28 cellular contexts compared by ENCODE assay signal in the genomic region with DNA sequence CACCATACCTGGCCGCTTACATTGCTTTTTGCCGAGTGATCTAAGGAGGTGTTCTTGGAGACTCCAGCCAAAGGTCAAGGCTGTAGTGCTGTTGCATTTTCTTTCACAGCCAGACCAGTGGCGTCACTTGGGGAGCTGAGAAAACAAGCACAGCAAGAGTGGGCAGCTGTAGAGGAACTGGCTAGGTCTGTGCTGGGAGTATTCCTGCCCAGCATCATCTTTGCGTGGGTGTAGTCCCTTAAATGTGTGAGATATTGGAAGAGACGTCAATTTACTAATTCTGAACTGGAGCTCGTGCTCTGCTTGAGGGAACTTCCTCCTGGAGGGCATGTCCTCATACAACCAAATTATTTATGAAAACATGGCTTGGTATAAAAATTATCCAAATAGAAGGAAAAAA. TPM values are rescaled to one million over a fixed set of nuclear protein-coding genes. Genes with fewer than 3 reads are reported as not detected.
DNase-seq lines count a peak whose midpoint lies in the region; ATAC-seq and TF ChIP-seq lines count a peak whose summit lies in the region.
"Had no signal": no experiment of that assay in that cellular context is flagged by ENCODE, and none has a peak within 500 bp of the region (broad histone marks: within the 10 kb centered on the region; RNA-seq: fewer than 3 reads in every experiment).

No MANE protein-coding gene starts in this region.

- H4K20me1 ChIP-seq in hepatocyte (ENCODE audit: insufficient read depth, poor library complexity, severe bottlenecking), result peaks cover 6% of the 10 kb centered on the region

- TF ChIP-seq CTCF in hepatocyte (IDR thresholded peaks at IDR 0.05; ENCODE audit: poor library complexity), result no peak

- ATAC-seq in activated naive CD4-positive, alpha-beta T cell treated with anti-CD3 and anti-CD28 coated beads, Interleukin-2, amount 50 U/mL, for 72 hours, result no peak
- no peak for ATAC-seq in naive thymus-derived CD8-positive, alpha-beta T cell
- ATAC-seq: activated CD4-positive, CD25-positive, alpha-beta regulatory T cell treated with anti-CD3 and anti-CD28 coated beads, Interleukin-2, amount 50 U/mL, for 24 hours; lower lobe of right lung had no signal

- H3K27ac ChIP-seq in CD4-positive, alpha-beta memory T cell (ENCODE audit: low read depth, low read length), result no peak overlapping the region
- no peak overlapping the region for H3K27ac ChIP-seq in hepatocyte
- H3K27ac ChIP-seq: ascending aorta, cardiac muscle cell, epithelial cell of prostate, lower lobe of right lung, SJSA1, suprapubic skin had no signal

- peaks cover 68% of the 10 kb centered on the region for H3K4me1 Mint-ChIP-seq in activated CD4-positive, alpha-beta memory T cell treated with anti-CD3 and anti-CD28 coated beads for 36 hours (ENCODE audit: low read depth)
- peaks cover 71% of the 10 kb centered on the region for H3K4me1 Mint-ChIP-seq in activated CD4-positive, alpha-beta memory T cell treated with anti-CD3 and anti-CD28 coated beads, Interleukin-2, amount 10 ng/mL, durations not matched to agents 7 days and 5 days
- peaks cover 57 to 80% (median 71%) of the 10 kb centered on the region in 4 donors for H3K4me1 Mint-ChIP-seq in CD4-positive, alpha-beta memory T cell
- H3K4me1 Mint-ChIP-seq in naive thymus-derived CD8-positive, alpha-beta T cell, result peaks cover 52 to 88% (median 82%) of the 10 kb centered on the region in 4 donors

- H3K9me3 Mint-ChIP-seq in activated CD4-positive, alpha-beta memory T cell treated with anti-CD3 and anti-CD28 coated beads for 36 hours, result no peaks in the 10 kb centered on the region
- H3K9me3 Mint-ChIP-seq in activated CD4-positive, alpha-beta memory T cell treated with anti-CD3 and anti-CD28 coated beads, Interleukin-2, amount 10 ng/mL, durations not matched to agents 7 days and 5 days, result no peaks in the 10 kb centered on the region
- H3K9me3 Mint-ChIP-seq in CD4-positive, alpha-beta memory T cell, result no peaks in the 10 kb centered on the region
- no peaks in the 10 kb centered on the region for H3K9me3 Mint-ChIP-seq in activated naive CD4-positive, alpha-beta T cell treated with anti-CD3 and anti-CD28 coated beads, Interleukin-2, amount 50 U/mL, for 72 hours
- no peaks in the 10 kb centered on the region for H3K9me3 Mint-ChIP-seq in naive thymus-derived CD8-positive, alpha-beta T cell

- no peaks in the 10 kb centered on the region for H3K9me2 ChIP-seq in hepatocyte (replicated peaks; ENCODE audit: insufficient read depth)

- intact Hi-C loops in activated CD4-positive, alpha-beta memory T cell treated with anti-CD3 and anti-CD28 coated beads for 36 hours (cut with micrococcal nuclease), result no loop called here
- intact Hi-C loops in CD4-positive, alpha-beta memory T cell (cut with micrococcal nuclease), result no loop called here

- H3K79me2 ChIP-seq in hepatocyte, result peaks cover 3% of the 10 kb centered on the region

- 97% methylated on average over 6 of the region's 6 CpGs for WGBS in hepatocyte (ENCODE audit: low lambda C conversion rate, missing lambda C conversion rate)

- peaks cover 21% of the 10 kb centered on the region for H3K36me3 ChIP-seq in CD4-positive, alpha-beta memory T cell (ENCODE audit: insufficient read depth, low read length)
- H3K36me3 ChIP-seq in hepatocyte (replicated peaks; ENCODE audit: insufficient read depth, low read depth), result no peaks in the 10 kb centered on the region

- no peak overlapping the region for H3K4me3 Mint-ChIP-seq in activated CD4-positive, alpha-beta memory T cell treated with anti-CD3 and anti-CD28 coated beads for 36 hours
- H3K4me3 Mint-ChIP-seq in activated CD4-positive, alpha-beta memory T cell treated with anti-CD3 and anti-CD28 coated beads, Interleukin-2, amount 10 ng/mL, durations not matched to agents 7 days and 5 days, result no peak overlapping the region
- peak overlapping the region in 2 of 8 donors; percentile 40 to 58 for H3K4me3 Mint-ChIP-seq in CD4-positive, alpha-beta memory T cell
- H3K4me3 Mint-ChIP-seq in naive thymus-derived CD8-positive, alpha-beta T cell, result peak overlapping the region in 9 of 10 donors; percentile 31 to 75 (median 57)

- DNase-seq in activated CD4-positive, alpha-beta memory T cell treated with anti-CD3 and anti-CD28 coated beads for 36 hours, result no peak
- DNase-seq in activated CD4-positive, alpha-beta memory T cell treated with anti-CD3 and anti-CD28 coated beads, Interleukin-2, amount 10 ng/mL, durations not matched to agents 7 days and 5 days, result no peak
- no peak for DNase-seq in CD4-positive, alpha-beta memory T cell
- DNase-seq in activated naive CD4-positive, alpha-beta T cell treated with anti-CD3 and anti-CD28 coated beads, Interleukin-2, amount 50 U/mL, for 72 hours (ENCODE audit: low spot score in 2 of 2), result no peak
- peak in 1 of 10 donors; percentile 14 for DNase-seq in naive thymus-derived CD8-positive, alpha-beta T cell
- no peak for DNase-seq in T1000 (lab: John Stamatoyannopoulos, UW)
- no peak for DNase-seq in DMS 273 treated with DMSO at 0.1 percent for 48 hours (lab: John Stamatoyannopoulos, UW)
- no peak for DNase-seq in hepatocyte (ENCODE audit: low spot score)
- DNase-seq: COR-L47; DMS53; effector CD4-positive, alpha-beta T cell; HCEC 1CT; hippocampal formation; KBM-7; lower lobe of right lung; NCI-H1105; NCI-H187; NCI-H2171; RPMI8226; stimulated activated CD4-positive, alpha-beta T cell treated with anti-CD3 and anti-CD28 coated beads, Interleukin-4, amount 100 ng/mL, for 4 hours; T-helper 1 cell; upper lobe of left lung had no signal

- H3K4me2 ChIP-seq in hepatocyte, result no peak overlapping the region

- H3K4me1 ChIP-seq in CD4-positive, alpha-beta memory T cell (ENCODE audit: insufficient read depth, low read length), result peaks cover 79% of the 10 kb centered on the region
- no peaks in the 10 kb centered on the region for H3K4me1 ChIP-seq in hepatocyte (ENCODE audit: insufficient read depth)

- H3K27ac Mint-ChIP-seq in activated CD4-positive, alpha-beta memory T cell treated with anti-CD3 and anti-CD28 coated beads for 36 hours, result peak overlapping the region; percentile 36
- no peak overlapping the region for H3K27ac Mint-ChIP-seq in activated CD4-positive, alpha-beta memory T cell treated with anti-CD3 and anti-CD28 coated beads, Interleukin-2, amount 10 ng/mL, durations not matched to agents 7 days and 5 days
- peak overlapping the region; percentile 36 to 95 (median 85) for H3K27ac Mint-ChIP-seq in CD4-positive, alpha-beta memory T cell
- peak overlapping the region; percentile 61 to 81 for H3K27ac Mint-ChIP-seq in activated naive CD4-positive, alpha-beta T cell treated with anti-CD3 and anti-CD28 coated beads, Interleukin-2, amount 50 U/mL, for 72 hours
- peak overlapping the region; percentile 84 to 97 (median 92) for H3K27ac Mint-ChIP-seq in naive thymus-derived CD8-positive, alpha-beta T cell

- peaks cover 26% of the 10 kb centered on the region for H3K36me3 Mint-ChIP-seq in activated CD4-positive, alpha-beta memory T cell treated with anti-CD3 and anti-CD28 coated beads for 36 hours
- peaks cover 72% of the 10 kb centered on the region for H3K36me3 Mint-ChIP-seq in activated CD4-positive, alpha-beta memory T cell treated with anti-CD3 and anti-CD28 coated beads, Interleukin-2, amount 10 ng/mL, durations not matched to agents 7 days and 5 days (ENCODE audit: low read depth)
- peaks cover 46 to 62% of the 10 kb centered on the region in 2 donors for H3K36me3 Mint-ChIP-seq in CD4-positive, alpha-beta memory T cell
- peaks cover 18 to 53% of the 10 kb centered on the region in 2 donors for H3K36me3 Mint-ChIP-seq in activated naive CD4-positive, alpha-beta T cell treated with anti-CD3 and anti-CD28 coated beads, Interleukin-2, amount 50 U/mL, for 72 hours
- peaks cover 0 to 50% (median 23%) of the 10 kb centered on the region in 3 donors for H3K36me3 Mint-ChIP-seq in naive thymus-derived CD8-positive, alpha-beta T cell

- CTCF ChIA-PET in activated CD4-positive, alpha-beta memory T cell treated with anti-CD3 and anti-CD28 coated beads for 36 hours (lab: Charles Lee), result interaction anchor here (0.6 to 1.5 kb wide), 2 partner anchors 44 to 363 kb away, joined by 3 to 5 read pairs; no protein-coding TSS in a partner anchor
- CTCF ChIA-PET in activated CD4-positive, alpha-beta memory T cell treated with anti-CD3 and anti-CD28 coated beads, Interleukin-2, amount 10 ng/mL, durations not matched to agents 7 days and 5 days (lab: Charles Lee), result interaction anchor here (0.9 to 1.8 kb wide), 5 partner anchors 8 to 367 kb away, joined by 3 to 5 read pairs (median 4); no protein-coding TSS in a partner anchor
- CTCF ChIA-PET in CD4-positive, alpha-beta memory T cell (lab: Charles Lee; ENCODE audit: partially characterized antibody), result interaction anchor here (1.9 kb wide), 1 partner anchor 246 kb away, joined by 4 read pairs; no protein-coding TSS in a partner anchor

- no peaks in the 10 kb centered on the region for H3K27me3 ChIP-seq in CD4-positive, alpha-beta memory T cell (ENCODE audit: insufficient read depth, low read length)
- no peaks in the 10 kb centered on the region for H3K27me3 ChIP-seq in hepatocyte
- H3K27me3 ChIP-seq: ascending aorta, cardiac muscle cell, SJSA1, suprapubic skin, upper lobe of left lung had no signal

- no peaks in the 10 kb centered on the region for H3K27me3 Mint-ChIP-seq in activated CD4-positive, alpha-beta memory T cell treated with anti-CD3 and anti-CD28 coated beads for 36 hours
- no peaks in the 10 kb centered on the region for H3K27me3 Mint-ChIP-seq in activated CD4-positive, alpha-beta memory T cell treated with anti-CD3 and anti-CD28 coated beads, Interleukin-2, amount 10 ng/mL, durations not matched to agents 7 days and 5 days
- no peaks in the 10 kb centered on the region for H3K27me3 Mint-ChIP-seq in CD4-positive, alpha-beta memory T cell
- no peaks in the 10 kb centered on the region for H3K27me3 Mint-ChIP-seq in naive thymus-derived CD8-positive, alpha-beta T cell

- no peak overlapping the region for H2AFZ ChIP-seq in hepatocyte

- POLR2A ChIA-PET in activated CD4-positive, alpha-beta memory T cell treated with anti-CD3 and anti-CD28 coated beads for 36 hours (lab: Charles Lee), result interaction anchor here (0.5 to 1.6 kb wide), 3 partner anchors 10 to 98 kb away, joined by 3 to 5 read pairs (median 4); a partner anchor contains a TSS
- POLR2A ChIA-PET in activated CD4-positive, alpha-beta memory T cell treated with anti-CD3 and anti-CD28 coated beads, Interleukin-2, amount 10 ng/mL, durations not matched to agents 7 days and 5 days (lab: Charles Lee), result interaction anchor here (0.9 to 2.0 kb wide), 4 partner anchors 10 to 625 kb away, joined by 3 to 13 read pairs (median 4); a partner anchor contains a TSS
- POLR2A ChIA-PET in CD4-positive, alpha-beta memory T cell (lab: Charles Lee; ENCODE audit: partially characterized antibody), result interaction anchor here (0.6 to 1.8 kb wide), 5 partner anchors 10 to 928 kb away, joined by 3 to 10 read pairs (median 4); a partner anchor contains a TSS
- POLR2A ChIA-PET in naive thymus-derived CD8-positive, alpha-beta T cell (lab: Charles Lee), result interaction anchor here (0.6 to 4.1 kb wide), 5 partner anchors 9 to 25 kb away, joined by 3 to 24 read pairs (median 6); a partner anchor contains a TSS

- H3K9me3 ChIP-seq in CD4-positive, alpha-beta memory T cell (ENCODE audit: control insufficient read depth in 1 of 2, low read length in 2 of 2), result no peaks in the 10 kb centered on the region
- no peaks in the 10 kb centered on the region for H3K9me3 ChIP-seq in hepatocyte (ENCODE audit: low read depth)
- H3K9me3 ChIP-seq: ascending aorta, lower lobe of right lung, SJSA1, suprapubic skin, upper lobe of left lung had no signal

- H3K4me3 ChIP-seq in CD4-positive, alpha-beta memory T cell (ENCODE audit: low read length in 2 of 2), result no peak overlapping the region
- no peak overlapping the region for H3K4me3 ChIP-seq in hepatocyte
- H3K4me3 ChIP-seq: ascending aorta, cardiac muscle cell, lower lobe of right lung, SJSA1, suprapubic skin, upper lobe of left lung had no signal

RNA-seq across cellular contexts. Expression of a gene that starts 10.2 kb away (rescaled TPM):
- total RNA-seq in activated CD4-positive, alpha-beta memory T cell treated with anti-CD3 and anti-CD28 coated beads for 36 hours, result 10 to 100 TPM; 21.4 to 22.4 TPM
- total RNA-seq in activated CD4-positive, alpha-beta memory T cell treated with anti-CD3 and anti-CD28 coated beads, Interleukin-2, amount 10 ng/mL, durations not matched to agents 7 days and 5 days, result 10 to 100 TPM; 19.9 TPM
- total RNA-seq in CD4-positive, alpha-beta memory T cell, result 10 to 100 TPM; 30.3 to 33.0 TPM
- polyA plus RNA-seq in CD4-positive, alpha-beta memory T cell, result 10 to 100 TPM; 42.3 to 51.9 TPM
- 10 to 100 TPM; 23.7 to 24.7 TPM for total RNA-seq in activated naive CD4-positive, alpha-beta T cell treated with anti-CD3 and anti-CD28 coated beads, Interleukin-2, amount 50 U/mL, for 72 hours
- 10 to 100 TPM; 32.9 to 34.3 TPM for total RNA-seq in naive thymus-derived CD8-positive, alpha-beta T cell
- 10 to 100 TPM; 29.2 to 50.3 (median 45.2) TPM for polyA plus RNA-seq in naive thymus-derived CD8-positive, alpha-beta T cell
- total RNA-seq in hepatocyte, result 9.1 and 9.8 TPM in 2 replicates
- polyA plus RNA-seq in hepatocyte, result 15.5 and 18.3 TPM in 2 replicates

RNA-seq across cellular contexts. Expression of a gene that starts 20.8 kb away (rescaled TPM):
- 10 to 100 TPM; 35.8 to 39.4 TPM for total RNA-seq in activated CD4-positive, alpha-beta memory T cell treated with anti-CD3 and anti-CD28 coated beads for 36 hours
- 10 to 100 TPM; 32.9 to 36.2 TPM for total RNA-seq in activated CD4-positive, alpha-beta memory T cell treated with anti-CD3 and anti-CD28 coated beads, Interleukin-2, amount 10 ng/mL, durations not matched to agents 7 days and 5 days
- total RNA-seq in CD4-positive, alpha-beta memory T cell, result 10 to 100 TPM; 41.4 to 46.8 TPM
- 1 to 10 TPM; 3.4 to 9.0 TPM for polyA plus RNA-seq in CD4-positive, alpha-beta memory T cell
- total RNA-seq in activated naive CD4-positive, alpha-beta T cell treated with anti-CD3 and anti-CD28 coated beads, Interleukin-2, amount 50 U/mL, for 72 hours, result 10 to 100 TPM; 32.7 to 46.1 TPM
- 10 to 100 TPM; 43.9 to 45.9 TPM for total RNA-seq in naive thymus-derived CD8-positive, alpha-beta T cell
- 1 to 10 TPM; 3.5 to 7.2 (median 4.7) TPM for polyA plus RNA-seq in naive thymus-derived CD8-positive, alpha-beta T cell
- total RNA-seq in hepatocyte, result 35.8 and 37.7 TPM in 2 replicates
- 11.9 and 17.2 TPM in 2 replicates for polyA plus RNA-seq in hepatocyte

Comparison
In these comparisons a context has a peak if more than half of its experiments do, and no peak if none do; other contexts are left out.
1. H3K4me3 Mint-ChIP-seq: peak in naive thymus-derived CD8-positive, alpha-beta T cell (9 of 10); none in activated CD4-positive, alpha-beta memory T cell treated with anti-CD3 and anti-CD28 coated beads for 36 hours (single experiment) and activated CD4-positive, alpha-beta memory T cell treated with anti-CD3 and anti-CD28 coated beads, Interleukin-2, amount 10 ng/mL, durations not matched to agents 7 days and 5 days (single experiment).